10 cellular contexts compared by ENCODE assay signal in the genomic region with DNA sequence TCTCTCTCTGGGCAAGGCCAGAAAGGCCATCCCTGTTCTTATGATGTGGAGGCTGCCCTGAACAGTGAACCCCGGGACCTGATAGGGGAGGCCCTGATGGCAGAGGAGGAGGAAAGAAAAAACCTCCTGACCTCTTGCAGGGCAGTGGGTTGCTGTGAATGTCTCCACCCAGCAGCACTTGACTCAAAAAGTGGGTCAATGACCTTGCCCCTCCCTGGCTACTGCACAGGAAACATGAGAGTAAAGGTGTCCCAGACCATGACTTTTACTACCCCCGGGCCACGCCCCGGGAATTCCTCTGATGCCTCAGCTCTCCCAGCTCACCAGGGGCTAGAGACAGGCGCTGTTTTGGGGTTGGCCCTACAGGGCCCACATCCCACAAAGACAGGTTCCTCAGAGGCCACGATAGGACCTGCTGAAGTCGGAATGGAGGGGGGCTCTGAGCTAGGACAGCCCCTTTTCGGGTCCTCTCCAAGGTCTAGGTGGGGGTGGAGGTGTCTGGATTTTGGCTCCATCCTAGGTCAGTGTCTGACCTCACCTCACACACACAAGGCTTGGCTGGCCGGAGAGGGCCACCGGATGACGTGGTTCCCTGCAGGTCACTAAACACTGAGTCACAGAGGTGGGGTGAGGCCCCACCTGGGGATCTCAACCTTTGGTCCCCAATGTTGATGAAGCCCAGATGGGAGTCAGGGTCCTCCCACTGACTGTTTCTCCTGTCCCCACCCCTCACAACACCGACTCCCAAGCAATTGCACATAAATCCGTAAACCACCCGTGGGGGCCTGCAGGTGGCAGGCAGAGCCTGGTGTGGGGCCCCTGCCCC. TPM values are rescaled to one million over a fixed set of nuclear protein-coding genes. Genes with fewer than 3 reads are reported as not detected.
A peak's percentile ranks its signal among the peaks of the same experiment; 100 is the strongest.
DNase-seq lines count a peak whose midpoint lies in the region; ATAC-seq and TF ChIP-seq lines count a peak whose summit lies in the region.
"Had no signal": no experiment of that assay in that cellular context is flagged by ENCODE, and none has a peak within 500 bp of the region (broad histone marks: within the 10 kb centered on the region; RNA-seq: fewer than 3 reads in every experiment).

No MANE protein-coding gene starts in this region.

- CTCF ChIA-PET in activated CD8-positive, alpha-beta T cell treated with anti-CD3 and anti-CD28 coated beads for 36 hours (lab: Charles Lee): interaction anchor here (1.1 to 15.4 kb wide), 9 partner anchors 13 to 167 kb away, joined by 3 to 698 read pairs (median 48); a partner anchor contains a TSS

- intact Hi-C loops in Right ventricle myocardium inferior (cut with DNase I) (no loop called here), heart right ventricle (cut with DNase I) (loop anchor here in 7 of 10 donors (2.0 to 5.0 kb wide), 2 partner anchors 15 to 95 kb away; no protein-coding TSS in a partner anchor), left lung (cut with DNase I) (loop anchor here in 1 of 2 donors (10.0 kb wide), 1 partner anchor 93 kb away; a partner anchor contains a TSS), upper lobe of right lung (cut with DNase I) (no loop called here)
- intact Hi-C loops in activated CD8-positive, alpha-beta T cell treated with anti-CD3 and anti-CD28 coated beads for 36 hours (cut with micrococcal nuclease): loop anchor here (5.0 kb wide), 1 partner anchor 105 kb away; no protein-coding TSS in a partner anchor

- H3K9me3 ChIP-seq in heart right ventricle: no peaks in the 10 kb centered on the region
- H3K9me3 ChIP-seq in left lung: no peaks in the 10 kb centered on the region
- H3K9me3 ChIP-seq in upper lobe of right lung: no peaks in the 10 kb centered on the region

- DNase-seq in Right ventricle myocardium inferior (ENCODE audit: missing footprints): peak; percentile 60
- DNase-seq in heart right ventricle: no peak
- peak; percentile 62 for DNase-seq in activated CD8-positive, alpha-beta T cell treated with anti-CD3 and anti-CD28 coated beads for 36 hours
- no peak for DNase-seq in left lung
- DNase-seq in upper lobe of right lung: peak; percentile 69
- DNase-seq in middle frontal gyrus (ENCODE audit: extremely low spot score, low spot score): no peak
- no peak for DNase-seq in NCI-H1436 treated with DMSO at 0.1 percent for 48 hours (lab: John Stamatoyannopoulos, UW)
- no peak for DNase-seq in NCI-H1694 treated with DMSO at 0.1 percent for 48 hours (lab: John Stamatoyannopoulos, UW)
- DNase-seq: COR-L47, NCI-H2029 treated with DMSO at 0.1 percent for 48 hours had no signal

- peaks cover 49% of the 10 kb centered on the region for H3K36me3 Mint-ChIP-seq in activated CD8-positive, alpha-beta T cell treated with anti-CD3 and anti-CD28 coated beads for 36 hours (ENCODE audit: low read depth)

- peaks cover 0 to 16% (median 7%) of the 10 kb centered on the region in 9 donors for H3K36me3 ChIP-seq in heart right ventricle
- H3K36me3 ChIP-seq in left lung: peaks cover 0 to 13% of the 10 kb centered on the region in 2 donors
- peaks cover 17% of the 10 kb centered on the region for H3K36me3 ChIP-seq in upper lobe of right lung

- H3K4me1 ChIP-seq in heart right ventricle: peaks cover 24 to 86% (median 60%) of the 10 kb centered on the region in 9 donors
- H3K4me1 ChIP-seq in left lung: peaks cover 25 to 99% of the 10 kb centered on the region in 2 donors
- H3K4me1 ChIP-seq in upper lobe of right lung: peaks cover 78% of the 10 kb centered on the region

- WGBS in heart right ventricle, 2 donors: 79 to 81% methylated on average over 14 of the region's 14 CpGs

- no peaks in the 10 kb centered on the region for H3K27me3 Mint-ChIP-seq in activated CD8-positive, alpha-beta T cell treated with anti-CD3 and anti-CD28 coated beads for 36 hours

- H3K9me3 Mint-ChIP-seq in activated CD8-positive, alpha-beta T cell treated with anti-CD3 and anti-CD28 coated beads for 36 hours: no peaks in the 10 kb centered on the region

- no peak for ATAC-seq in Right ventricle myocardium inferior
- no peak for ATAC-seq in heart right ventricle
- no peak for ATAC-seq in activated CD8-positive, alpha-beta T cell treated with anti-CD3 and anti-CD28 coated beads for 36 hours
- ATAC-seq in left lung: no peak
- ATAC-seq in upper lobe of right lung: no peak

- peaks cover 57% of the 10 kb centered on the region for H3K4me1 Mint-ChIP-seq in activated CD8-positive, alpha-beta T cell treated with anti-CD3 and anti-CD28 coated beads for 36 hours (ENCODE audit: low read depth)

- H3K27ac ChIP-seq in heart right ventricle (peak overlapping the region in 5 of 10 donors; percentile 68 to 100 (median 100)), left lung (peak overlapping the region; percentile 82 to 100), upper lobe of right lung (peak overlapping the region; percentile 80)

- TF ChIP-seq CTCF in heart right ventricle (IDR thresholded peaks at IDR 0.05) (no peak), left lung (IDR thresholded peaks at IDR 0.05) (no peak), upper lobe of right lung (IDR thresholded peaks at IDR 0.05) (no peak)
- TF ChIP-seq CTCF in activated CD8-positive, alpha-beta T cell treated with anti-CD3 and anti-CD28 coated beads for 36 hours (IDR thresholded peaks at IDR 0.05): no peak

- H3K4me3 ChIP-seq in heart right ventricle (peak overlapping the region in 2 of 10 donors; percentile 60 to 72), left lung (peak overlapping the region; percentile 46 to 69), upper lobe of right lung (peak overlapping the region; percentile 66)

- peak overlapping the region; percentile 89 for H3K4me3 Mint-ChIP-seq in activated CD8-positive, alpha-beta T cell treated with anti-CD3 and anti-CD28 coated beads for 36 hours

- H3K27me3 ChIP-seq in heart right ventricle: no peaks in the 10 kb centered on the region
- no peaks in the 10 kb centered on the region for H3K27me3 ChIP-seq in left lung
- no peaks in the 10 kb centered on the region for H3K27me3 ChIP-seq in upper lobe of right lung

- POLR2A ChIA-PET in activated CD8-positive, alpha-beta T cell treated with anti-CD3 and anti-CD28 coated beads for 36 hours (lab: Charles Lee): interaction anchor here (1.3 to 30.9 kb wide), 4 partner anchors 5 to 255 kb away, joined by 4 to 683 read pairs (median 344); a partner anchor contains a TSS

- H3K27ac Mint-ChIP-seq in activated CD8-positive, alpha-beta T cell treated with anti-CD3 and anti-CD28 coated beads for 36 hours: peak overlapping the region; percentile 100

RNA-seq across cellular contexts. Expression of a gene that starts 1.6 kb away (rescaled TPM):
- total RNA-seq in Right ventricle myocardium inferior (47.7 TPM), heart right ventricle (10 to 100 TPM; 19.8 to 45.6 (median 27.2) TPM), left lung (10 to 100 TPM; 37.6 to 48.3 TPM), upper lobe of right lung (41.0 TPM)
- 10 to 100 TPM; 16.5 to 16.6 TPM for polyA plus RNA-seq in heart right ventricle
- 100 to 1,000 TPM; 108 to 116 TPM for total RNA-seq in activated CD8-positive, alpha-beta T cell treated with anti-CD3 and anti-CD28 coated beads for 36 hours

RNA-seq across cellular contexts. Expression of a gene that starts 11.9 kb away (rescaled TPM):
- total RNA-seq in Right ventricle myocardium inferior (8.0 TPM), heart right ventricle (10 to 100 TPM; 10.3 to 14.8 (median 11.2) TPM), left lung (10 to 100 TPM; 18.9 to 23.4 TPM), upper lobe of right lung (18.4 TPM)
- 10 to 100 TPM in 1 of 2 donors, 1 to 10 TPM in 1; 2.8 to 11.9 TPM for polyA plus RNA-seq in heart right ventricle
- total RNA-seq in activated CD8-positive, alpha-beta T cell treated with anti-CD3 and anti-CD28 coated beads for 36 hours: 10 to 100 TPM; 13.3 TPM

Comparison
In these comparisons a context has a peak if more than half of its experiments do, and no peak if none do; other contexts are left out.
1. DNase-seq: peak in Right ventricle myocardium inferior (single experiment), activated CD8-positive, alpha-beta T cell treated with anti-CD3 and anti-CD28 coated beads for 36 hours (single experiment) and upper lobe of right lung (single experiment); none in heart right ventricle (0 of 2), left lung (0 of 2), middle frontal gyrus (single experiment), NCI-H1436 treated with DMSO at 0.1 percent for 48 hours (single experiment) and NCI-H1694 treated with DMSO at 0.1 percent for 48 hours (single experiment).
2. intact Hi-C loops: an anchor here in heart right ventricle (2.0 to 5.0 kb wide) and activated CD8-positive, alpha-beta T cell treated with anti-CD3 and anti-CD28 coated beads for 36 hours (5.0 kb wide); none called in Right ventricle myocardium inferior and upper lobe of right lung.